Comparison of ENCODE assay signal across 1 cellular context in the genomic region with DNA sequence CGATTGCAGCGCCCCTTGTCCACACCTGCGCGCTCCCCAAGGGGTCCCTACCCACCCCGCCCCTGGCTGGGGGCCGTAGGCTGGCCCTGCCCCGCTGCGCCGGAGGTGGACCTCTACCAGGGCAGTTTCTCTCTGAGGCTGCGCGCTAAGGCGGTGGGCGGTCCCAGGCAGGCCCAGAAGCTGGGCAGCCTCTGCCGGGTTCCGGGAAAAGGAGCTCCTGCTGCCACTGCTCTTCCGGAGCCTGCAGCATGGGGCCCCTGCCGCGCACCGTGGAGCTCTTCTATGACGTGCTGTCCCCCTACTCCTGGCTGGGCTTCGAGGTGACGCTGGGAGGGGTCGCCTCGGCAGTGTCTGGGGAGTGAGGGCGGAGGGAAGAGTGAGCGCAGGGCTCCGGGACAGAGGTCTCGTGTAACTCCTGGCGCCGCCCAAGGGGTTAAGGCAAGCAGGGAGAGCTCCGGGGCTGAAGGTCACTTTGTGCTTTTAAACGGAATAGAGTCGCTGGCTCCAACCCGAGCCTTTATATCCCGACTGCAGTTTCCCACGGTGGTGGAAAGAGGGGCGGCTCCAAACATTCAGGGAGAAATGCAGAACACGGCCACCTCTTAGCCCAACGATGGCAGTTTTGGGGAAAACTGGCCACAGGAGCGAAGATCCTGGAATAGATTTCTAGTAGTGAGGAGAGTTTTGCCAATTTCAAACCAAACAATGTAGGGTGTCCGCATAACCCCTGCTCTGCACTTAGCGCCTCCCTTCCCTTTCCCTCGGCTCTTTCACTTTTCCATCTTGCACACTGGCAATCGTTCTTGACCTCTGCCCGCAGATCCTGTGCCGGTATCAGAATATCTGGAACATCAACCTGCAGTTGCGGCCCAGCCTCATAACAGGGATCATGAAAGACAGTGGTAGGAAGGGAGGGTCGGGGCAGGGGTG.
A peak's percentile ranks its signal among the peaks of the same experiment; 100 is the strongest.
TF ChIP-seq lines count a peak whose summit lies in the region.

A gene (plus strand): TSS at position 176 of the 930 bp plus-strand sequence. CDS start 73 bp downstream, at position 249.

TF ChIP-seq in WTC11, 78 proteins besides CTCF, POLR2A, EP300 and RAD21 (continued from another document):
- TF ChIP-seq, protein P1, sequence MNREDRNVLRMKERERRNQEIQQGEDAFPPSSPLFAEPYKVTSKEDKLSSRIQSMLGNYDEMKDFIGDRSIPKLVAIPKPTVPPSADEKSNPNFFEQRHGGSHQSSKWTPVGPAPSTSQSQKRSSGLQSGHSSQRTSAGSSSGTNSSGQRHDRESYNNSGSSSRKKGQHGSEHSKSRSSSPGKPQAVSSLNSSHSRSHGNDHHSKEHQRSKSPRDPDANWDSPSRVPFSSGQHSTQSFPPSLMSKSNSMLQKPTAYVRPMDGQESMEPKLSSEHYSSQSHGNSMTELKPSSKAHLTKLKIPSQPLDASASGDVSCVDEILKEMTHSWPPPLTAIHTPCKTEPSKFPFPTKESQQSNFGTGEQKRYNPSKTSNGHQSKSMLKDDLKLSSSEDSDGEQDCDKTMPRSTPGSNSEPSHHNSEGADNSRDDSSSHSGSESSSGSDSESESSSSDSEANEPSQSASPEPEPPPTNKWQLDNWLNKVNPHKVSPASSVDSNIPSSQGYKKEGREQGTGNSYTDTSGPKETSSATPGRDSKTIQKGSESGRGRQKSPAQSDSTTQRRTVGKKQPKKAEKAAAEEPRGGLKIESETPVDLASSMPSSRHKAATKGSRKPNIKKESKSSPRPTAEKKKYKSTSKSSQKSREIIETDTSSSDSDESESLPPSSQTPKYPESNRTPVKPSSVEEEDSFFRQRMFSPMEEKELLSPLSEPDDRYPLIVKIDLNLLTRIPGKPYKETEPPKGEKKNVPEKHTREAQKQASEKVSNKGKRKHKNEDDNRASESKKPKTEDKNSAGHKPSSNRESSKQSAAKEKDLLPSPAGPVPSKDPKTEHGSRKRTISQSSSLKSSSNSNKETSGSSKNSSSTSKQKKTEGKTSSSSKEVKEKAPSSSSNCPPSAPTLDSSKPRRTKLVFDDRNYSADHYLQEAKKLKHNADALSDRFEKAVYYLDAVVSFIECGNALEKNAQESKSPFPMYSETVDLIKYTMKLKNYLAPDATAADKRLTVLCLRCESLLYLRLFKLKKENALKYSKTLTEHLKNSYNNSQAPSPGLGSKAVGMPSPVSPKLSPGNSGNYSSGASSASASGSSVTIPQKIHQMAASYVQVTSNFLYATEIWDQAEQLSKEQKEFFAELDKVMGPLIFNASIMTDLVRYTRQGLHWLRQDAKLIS (CRISPR knock-in tag; IDR thresholded peaks at IDR 0.05; ENCODE audit: borderline replicate concordance): no peak; the same call in 1 of the 2 replicates
- peak; percentile 80 for TF ChIP-seq ZNF423 (CRISPR knock-in tag; IDR thresholded peaks at IDR 0.05)
- TF ChIP-seq, protein P2, sequence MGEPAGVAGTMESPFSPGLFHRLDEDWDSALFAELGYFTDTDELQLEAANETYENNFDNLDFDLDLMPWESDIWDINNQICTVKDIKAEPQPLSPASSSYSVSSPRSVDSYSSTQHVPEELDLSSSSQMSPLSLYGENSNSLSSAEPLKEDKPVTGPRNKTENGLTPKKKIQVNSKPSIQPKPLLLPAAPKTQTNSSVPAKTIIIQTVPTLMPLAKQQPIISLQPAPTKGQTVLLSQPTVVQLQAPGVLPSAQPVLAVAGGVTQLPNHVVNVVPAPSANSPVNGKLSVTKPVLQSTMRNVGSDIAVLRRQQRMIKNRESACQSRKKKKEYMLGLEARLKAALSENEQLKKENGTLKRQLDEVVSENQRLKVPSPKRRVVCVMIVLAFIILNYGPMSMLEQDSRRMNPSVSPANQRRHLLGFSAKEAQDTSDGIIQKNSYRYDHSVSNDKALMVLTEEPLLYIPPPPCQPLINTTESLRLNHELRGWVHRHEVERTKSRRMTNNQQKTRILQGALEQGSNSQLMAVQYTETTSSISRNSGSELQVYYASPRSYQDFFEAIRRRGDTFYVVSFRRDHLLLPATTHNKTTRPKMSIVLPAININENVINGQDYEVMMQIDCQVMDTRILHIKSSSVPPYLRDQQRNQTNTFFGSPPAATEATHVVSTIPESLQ (CRISPR knock-in tag; IDR thresholded peaks at IDR 0.05): 0 out of 2 replicates have a peak, but pooled peaks have one; percentile 36
- peak; percentile 92 for TF ChIP-seq ETV6 (CRISPR knock-in tag; IDR thresholded peaks at IDR 0.05)
- no peak for TF ChIP-seq GRHL2 (CRISPR knock-in tag; IDR thresholded peaks at IDR 0.05; ENCODE audit: insufficient replicate concordance, severe bottlenecking)
- TF ChIP-seq, protein P3, sequence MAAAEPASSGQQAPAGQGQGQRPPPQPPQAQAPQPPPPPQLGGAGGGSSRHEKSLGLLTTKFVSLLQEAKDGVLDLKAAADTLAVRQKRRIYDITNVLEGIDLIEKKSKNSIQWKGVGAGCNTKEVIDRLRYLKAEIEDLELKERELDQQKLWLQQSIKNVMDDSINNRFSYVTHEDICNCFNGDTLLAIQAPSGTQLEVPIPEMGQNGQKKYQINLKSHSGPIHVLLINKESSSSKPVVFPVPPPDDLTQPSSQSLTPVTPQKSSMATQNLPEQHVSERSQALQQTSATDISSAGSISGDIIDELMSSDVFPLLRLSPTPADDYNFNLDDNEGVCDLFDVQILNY (CRISPR knock-in tag; IDR thresholded peaks at IDR 0.05): peak; percentile 81; the same call in 1 of the 2 replicates
- TF ChIP-seq ZNF219 (CRISPR knock-in tag; IDR thresholded peaks at IDR 0.05; ENCODE audit: borderline replicate concordance): no peak
- TF ChIP-seq, protein P4, sequence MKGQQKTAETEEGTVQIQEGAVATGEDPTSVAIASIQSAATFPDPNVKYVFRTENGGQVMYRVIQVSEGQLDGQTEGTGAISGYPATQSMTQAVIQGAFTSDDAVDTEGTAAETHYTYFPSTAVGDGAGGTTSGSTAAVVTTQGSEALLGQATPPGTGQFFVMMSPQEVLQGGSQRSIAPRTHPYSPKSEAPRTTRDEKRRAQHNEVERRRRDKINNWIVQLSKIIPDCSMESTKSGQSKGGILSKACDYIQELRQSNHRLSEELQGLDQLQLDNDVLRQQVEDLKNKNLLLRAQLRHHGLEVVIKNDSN (CRISPR knock-in tag; IDR thresholded peaks at IDR 0.05): peak; percentile 17; the same call in 1 of the 2 replicates
